20 cellular contexts compared by ENCODE assay signal in genomic region chr12:52228366-52228765, GRCh38. TPM values are rescaled to one million over a fixed set of nuclear protein-coding genes. Genes with fewer than 3 reads are reported as not detected.
DNase-seq lines count a peak whose midpoint lies in the region; ATAC-seq and TF ChIP-seq lines count a peak whose summit lies in the region.
"Had no signal": no experiment of that assay in that cellular context is flagged by ENCODE, and none has a peak within 500 bp of the region (broad histone marks: within the 10 kb centered on the region; RNA-seq: fewer than 3 reads in every experiment).

No MANE protein-coding gene starts in this region.

- H3K4me3 ChIP-seq in ascending aorta: no peak overlapping the region
- H3K4me3 ChIP-seq: GM12878 had no signal

- peaks cover 4% of the 10 kb centered on the region for H3K27me3 ChIP-seq in ascending aorta

- H3K9me3 ChIP-seq in ascending aorta: peaks cover 0 to 8% of the 10 kb centered on the region in 2 donors

- peak; percentile 76 for DNase-seq in HT-29 (ENCODE audit: low spot score)
- peak; percentile 74 for DNase-seq in NCI-H146 treated with DMSO at 0.1 percent for 48 hours (lab: John Stamatoyannopoulos, UW; ENCODE audit: unreplicated experiment)
- no peak for DNase-seq in ascending aorta (ENCODE audit: low spot score in 2 of 2)
- no peak for DNase-seq in activated T-cell treated with anti-CD3 and anti-CD28 coated beads, Interleukin-2, amount 50 U/mL, for 48 hours
- no peak for DNase-seq in T-helper 9 cell
- no peak for DNase-seq in activated naive CD4-positive, alpha-beta T cell treated with anti-CD3 and anti-CD28 coated beads, Interleukin-2, amount 50 U/mL, for 72 hours (ENCODE audit: low spot score in 2 of 2)
- DNase-seq in NCI-H446 treated with DMSO at 0.1 percent for 48 hours (lab: John Stamatoyannopoulos, UW): no peak
- DNase-seq: CD4-positive, alpha-beta memory T cell; DMS153; GOT3; NCI-H1436 treated with DMSO at 0.1 percent for 48 hours; NCI-H2081 treated with DMSO at 0.1 percent for 48 hours; NCI-H510A; NCI-H774; SIG-M5; T-cell had no signal

- ATAC-seq in activated naive CD4-positive, alpha-beta T cell treated with anti-CD3 and anti-CD28 coated beads, Interleukin-2, amount 50 U/mL, for 72 hours: no peak
- ATAC-seq: GM12878, SK-N-SH treated with all-trans-retinoic acid at 6 μM for 48 hours, T-cell had no signal

- peak overlapping the region; percentile 12; the same call in 1 of the 2 replicates for H3K27ac ChIP-seq in 22Rv1
- peak overlapping the region; percentile 15 to 83 for H3K27ac ChIP-seq in ascending aorta

- intact Hi-C loops in ascending aorta (cut with DNase I): no loop called here

- no peaks in the 10 kb centered on the region for H3K36me3 Mint-ChIP-seq in activated naive CD4-positive, alpha-beta T cell treated with anti-CD3 and anti-CD28 coated beads, Interleukin-2, amount 50 U/mL, for 72 hours
- H3K36me3 Mint-ChIP-seq: CD4-positive, alpha-beta memory T cell; T-cell had no signal

- H3K4me1 ChIP-seq in ascending aorta: peaks cover 15 to 49% of the 10 kb centered on the region in 2 donors

- no peak for TF ChIP-seq CTCF in 22Rv1 (IDR thresholded peaks at IDR 0.05)
- no peak for TF ChIP-seq CTCF in ascending aorta (IDR thresholded peaks at IDR 0.05)

- no peak overlapping the region for H3K27ac Mint-ChIP-seq in activated naive CD4-positive, alpha-beta T cell treated with anti-CD3 and anti-CD28 coated beads, Interleukin-2, amount 50 U/mL, for 72 hours
- H3K27ac Mint-ChIP-seq: CD4-positive, alpha-beta memory T cell; T-cell had no signal

- peaks cover 0 to 4% of the 10 kb centered on the region in 2 donors for H3K9me3 Mint-ChIP-seq in activated naive CD4-positive, alpha-beta T cell treated with anti-CD3 and anti-CD28 coated beads, Interleukin-2, amount 50 U/mL, for 72 hours
- H3K9me3 Mint-ChIP-seq: CD4-positive, alpha-beta memory T cell; T-cell had no signal

- H3K36me3 ChIP-seq in ascending aorta: no peaks in the 10 kb centered on the region

RNA-seq across cellular contexts. Expression of gene KRT7, which starts 4.7 kb away (rescaled TPM):
- total RNA-seq in HT-29 (2014; rRNA removed; shearing (Covaris generic)): 3.8 and 11.9 TPM in 2 replicates
- 153 TPM for total RNA-seq in ascending aorta
- total RNA-seq in activated naive CD4-positive, alpha-beta T cell treated with anti-CD3 and anti-CD28 coated beads, Interleukin-2, amount 50 U/mL, for 72 hours: 1 to 10 TPM in 1 of 2 donors, under 1 TPM in 1; 0.36 to 8.0 TPM
- total RNA-seq: CD4-positive, alpha-beta memory T cell; OCI-LY7 had no signal

RNA-seq across cellular contexts. Expression of gene KRT80, which starts 36.6 kb away (rescaled TPM):
- total RNA-seq in HT-29 (2014; rRNA removed; shearing (Covaris generic)): 24.7 and 27.0 TPM in 2 replicates
- not detected for total RNA-seq in ascending aorta
- total RNA-seq in activated naive CD4-positive, alpha-beta T cell treated with anti-CD3 and anti-CD28 coated beads, Interleukin-2, amount 50 U/mL, for 72 hours: not detected
- total RNA-seq: CD4-positive, alpha-beta memory T cell; GM12878; OCI-LY7 had no signal

RNA-seq across cellular contexts. Expression of gene KRT86, which starts 46.1 kb away (rescaled TPM):
- 0.13 and 0.81 TPM in 2 replicates for total RNA-seq in HT-29 (2014; rRNA removed; shearing (Covaris generic))
- 0.96 TPM for total RNA-seq in ascending aorta
- total RNA-seq in activated naive CD4-positive, alpha-beta T cell treated with anti-CD3 and anti-CD28 coated beads, Interleukin-2, amount 50 U/mL, for 72 hours: under 1 TPM in 1 of 2 donors, not detected in 1; 0.37 TPM
- total RNA-seq: CD4-positive, alpha-beta memory T cell; OCI-LY7 had no signal

Comparison
In these comparisons a context has a peak if more than half of its experiments do, and no peak if none do; other contexts are left out.
1. DNase-seq: peak in HT-29 (single experiment) and NCI-H146 treated with DMSO at 0.1 percent for 48 hours (single experiment); none in ascending aorta (0 of 2), activated T-cell treated with anti-CD3 and anti-CD28 coated beads, Interleukin-2, amount 50 U/mL, for 48 hours (0 of 2), T-helper 9 cell (single experiment), activated naive CD4-positive, alpha-beta T cell treated with anti-CD3 and anti-CD28 coated beads, Interleukin-2, amount 50 U/mL, for 72 hours (0 of 2) and NCI-H446 treated with DMSO at 0.1 percent for 48 hours (single experiment).
2. RNA of gene KRT7, which starts 4.7 kb away (total RNA-seq): 153 TPM in ascending aorta (single experiment); 0.36 to 8.0 TPM in activated naive CD4-positive, alpha-beta T cell treated with anti-CD3 and anti-CD28 coated beads, Interleukin-2, amount 50 U/mL, for 72 hours and 3.8 to 11.9 TPM in HT-29; every median in the first group is over 10 times any median in the second.
3. RNA of gene KRT80, which starts 36.6 kb away (total RNA-seq): 24.7 to 27.0 TPM in HT-29; not detected in activated naive CD4-positive, alpha-beta T cell treated with anti-CD3 and anti-CD28 coated beads, Interleukin-2, amount 50 U/mL, for 72 hours and not detected in ascending aorta (single experiment); every median in the first group is over 10 times any median in the second.